ENCODE assay signal across 1 cellular context in genomic region chr4:169484485-169484884, GRCh38.
A peak's percentile ranks its signal among the peaks of the same experiment; 100 is the strongest.
TF ChIP-seq lines count a peak whose summit lies in the region.

No MANE protein-coding gene starts in this region.

TF ChIP-seq in IMR-90, 13 proteins besides CTCF, POLR2A, EP300 and RAD21:
- peak; percentile 31; the same call in 1 of the 2 replicates for TF ChIP-seq SMC3 (IDR thresholded peaks at IDR 0.05; ENCODE audit: low read depth, low read length)
- TF ChIP-seq CHD1 (IDR thresholded peaks at IDR 0.05; ENCODE audit: low read depth, low read length), result no peak
